In the genomic region with DNA sequence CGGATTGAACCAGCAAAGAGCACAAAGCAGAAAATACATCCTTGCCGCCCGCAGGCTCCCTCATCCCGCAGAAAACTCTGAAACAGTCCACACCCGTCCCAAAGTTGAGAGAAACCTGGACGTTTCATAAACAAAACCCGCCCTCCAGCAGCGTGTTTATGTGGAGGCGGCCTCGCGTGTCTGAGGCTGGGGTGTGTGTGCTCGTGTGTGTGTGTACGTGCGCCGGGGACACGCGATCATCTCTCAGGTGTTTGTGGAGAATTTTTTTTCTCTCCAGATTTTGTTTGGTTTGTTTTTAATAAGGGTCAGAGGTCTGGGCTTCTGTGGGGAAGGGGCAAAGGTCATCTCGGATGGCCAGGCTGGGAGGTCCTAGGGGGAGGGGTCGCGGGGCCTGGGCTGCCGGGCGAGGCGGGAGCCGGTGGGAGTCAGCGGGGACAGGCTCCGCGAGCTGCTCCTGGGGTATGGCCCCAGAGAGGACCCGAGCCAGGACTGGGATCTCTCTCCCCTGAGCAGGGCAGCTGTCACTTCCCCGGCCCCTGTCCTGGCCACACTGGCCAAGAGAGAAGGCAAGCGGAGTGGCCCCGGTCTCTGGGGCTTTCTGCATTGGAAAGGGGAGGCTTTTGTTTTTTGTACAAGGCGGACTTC, we compare ENCODE assay signal across 8 cellular contexts.
DNase-seq lines count a peak whose midpoint lies in the region; ATAC-seq and TF ChIP-seq lines count a peak whose summit lies in the region.

No MANE protein-coding gene starts in this region.

- ATAC-seq in PC-3 (peak; percentile 5; the same call in 1 of the 2 replicates), HG03442 (IDR thresholded peaks at IDR 0.05; ENCODE audit: unreplicated experiment) (no peak)

- H3K9me2 ChIP-seq in PC-3 (replicated peaks; ENCODE audit: low read length), result no peaks in the 10 kb centered on the region

- POLR2A ChIA-PET in PC-3 (lab: Charles Lee; ENCODE audit: unreplicated experiment), result no interaction called here

- H3K9me3 ChIP-seq in PC-3 (ENCODE audit: low read length), result no peaks in the 10 kb centered on the region
- H3K9me3 ChIP-seq in iPS-18c (ENCODE audit: control insufficient read depth, insufficient read depth, low read length), result no peaks in the 10 kb centered on the region
- no peaks in the 10 kb centered on the region for H3K9me3 ChIP-seq in smooth muscle cell (replicated peaks; ENCODE audit: low read depth)

- peak overlapping the region; percentile 82 for H3K27ac ChIP-seq in PC-3 (ENCODE audit: low read length)
- H3K27ac ChIP-seq in smooth muscle cell (ENCODE audit: low read depth), result peak overlapping the region; percentile 100

- H3K4me2 ChIP-seq in PC-3 (ENCODE audit: low read length) (peak overlapping the region; percentile 86), smooth muscle cell (peak overlapping the region; percentile 94)

- H3K9ac ChIP-seq in PC-3 (ENCODE audit: low read length), result peak overlapping the region; percentile 93
- H3K9ac ChIP-seq in smooth muscle cell (ENCODE audit: low read depth), result peak overlapping the region; percentile 99

- H3K4me1 ChIP-seq in PC-3 (ENCODE audit: insufficient read depth, low read length) (peaks cover 18% of the 10 kb centered on the region), smooth muscle cell (ENCODE audit: low read depth) (peaks cover 35% of the 10 kb centered on the region)

- H3K4me3 ChIP-seq in PC-3 (ENCODE audit: low read length) (peak overlapping the region; percentile 60), iPS-18c (ENCODE audit: insufficient read depth, low read depth, low read length) (peak overlapping the region; percentile 47; the same call in 1 of the 2 replicates), smooth muscle cell (peak overlapping the region; percentile 39)

- H3K36me3 ChIP-seq in PC-3 (ENCODE audit: low read depth, low read length) (no peaks in the 10 kb centered on the region), smooth muscle cell (ENCODE audit: low read depth) (no peaks in the 10 kb centered on the region)

- peak overlapping the region; percentile 73 for H2AFZ ChIP-seq in PC-3 (ENCODE audit: low read length)
- H2AFZ ChIP-seq in smooth muscle cell (ENCODE audit: low read depth), result peak overlapping the region; percentile 89

- H4K20me1 ChIP-seq in PC-3 (ENCODE audit: low read length), result no peaks in the 10 kb centered on the region
- no peaks in the 10 kb centered on the region for H4K20me1 ChIP-seq in smooth muscle cell (ENCODE audit: low read depth)

- H3K27me3 ChIP-seq in PC-3 (ENCODE audit: low read length) (no peaks in the 10 kb centered on the region), smooth muscle cell (ENCODE audit: low read depth) (no peaks in the 10 kb centered on the region)

- CTCF ChIA-PET in PC-3 (lab: Charles Lee), result no interaction called here

- no peaks in the 10 kb centered on the region for H3F3A ChIP-seq in PC-3 (ENCODE audit: low read length, unreplicated experiment)
- peaks cover 10% of the 10 kb centered on the region for H3F3A ChIP-seq in smooth muscle cell (ENCODE audit: low read depth)

- no peaks in the 10 kb centered on the region for H3K79me2 ChIP-seq in PC-3 (ENCODE audit: low read length)
- H3K79me2 ChIP-seq in smooth muscle cell (ENCODE audit: low read depth), result no peaks in the 10 kb centered on the region

- peak; percentile 78 for DNase-seq in ELF-1 (ENCODE audit: low read depth, low spot score)
- no peak for DNase-seq in PC-3
- DNase-seq in astrocyte of the hippocampus (ENCODE audit: low read depth, low spot score), result peak; percentile 46
- DNase-seq in smooth muscle cell (lab: John Stamatoyannopoulos, UW; ENCODE audit: unreplicated experiment), result peak; percentile 60
- DNase-seq in NCI-H2196 treated with DMSO at 0.1 percent for 48 hours (lab: John Stamatoyannopoulos, UW; ENCODE audit: unreplicated experiment), result no peak
- DNase-seq in NCI-H2196 (lab: John Stamatoyannopoulos, UW; ENCODE audit: unreplicated experiment), result no peak

- intact Hi-C loops in PC-3 (cut with micrococcal nuclease), result loop anchor here (5.0 kb wide), 2 partner anchors 83 to 198 kb away; no protein-coding TSS in a partner anchor

- BruUV-seq in PC-3 (replicated peaks; lab: Mats Ljungman, UMichigan), result no TSS peak

- 20% methylated on average over 31 of the region's 32 CpGs for whole genome bisulfite sequencing in smooth muscle cell (ENCODE audit: low lambda C conversion rate)

- no peak for TF ChIP-seq CTCF in PC-3 (conservative IDR thresholded peaks at IDR 0.05; ENCODE audit: low read depth, low read length)
- no peak for TF ChIP-seq CTCF in smooth muscle cell (IDR thresholded peaks at IDR 0.05; ENCODE audit: borderline replicate concordance, insufficient read depth, poor library complexity, severe bottlenecking)

Comparison
In these comparisons a context has a peak if more than half of its experiments do, and no peak if none do; other contexts are left out.
1. DNase-seq: peak in ELF-1 (single experiment), astrocyte of the hippocampus (single experiment) and smooth muscle cell (single experiment); none in PC-3 (single experiment), NCI-H2196 treated with DMSO at 0.1 percent for 48 hours (single experiment) and NCI-H2196 (single experiment).
2. Peak in every context shown above with its lines, with median percentiles within 50 percentile points of each other: H3K4me3 ChIP-seq.